11 cellular contexts compared by ENCODE assay signal in genomic region chr2:196413821-196414274, GRCh38.
DNase-seq lines count a peak whose midpoint lies in the region; ATAC-seq and FAIRE-seq lines count a peak whose summit lies in the region.
"Had no signal": no experiment of that assay in that cellular context is flagged by ENCODE, and none has a peak within 500 bp of the region (broad histone marks: within the 10 kb centered on the region; RNA-seq: fewer than 3 reads in every experiment).

No MANE protein-coding gene starts in this region.

- no peaks in the 10 kb centered on the region for H3K36me3 ChIP-seq in effector memory CD4-positive, alpha-beta T cell (ENCODE audit: control insufficient read depth, insufficient read depth, low read length)
- H3K36me3 ChIP-seq: adrenal gland had no signal

- no peak for FAIRE-seq in HTR-8/SVneo (lab: Jason Lieb, UNC)
- FAIRE-seq: G401.6 had no signal

- H3K27ac ChIP-seq in effector memory CD4-positive, alpha-beta T cell (ENCODE audit: insufficient read depth, low read length, poor library complexity, severe bottlenecking): no peak overlapping the region
- H3K27ac ChIP-seq: adrenal gland had no signal

- H3K9me3 ChIP-seq in effector memory CD4-positive, alpha-beta T cell (ENCODE audit: control insufficient read depth, low read length): no peaks in the 10 kb centered on the region
- H3K9me3 ChIP-seq: adrenal gland had no signal

- ATAC-seq in GM18498 (IDR thresholded peaks at IDR 0.05; ENCODE audit: unreplicated experiment) (peak; percentile 87), GM21717 (IDR thresholded peaks at IDR 0.05; ENCODE audit: unreplicated experiment) (peak; percentile 83)

- H3K4me1 ChIP-seq in effector memory CD4-positive, alpha-beta T cell (ENCODE audit: control insufficient read depth, insufficient read depth, low read length, poor library complexity, severe bottlenecking): no peaks in the 10 kb centered on the region
- H3K4me1 ChIP-seq: adrenal gland had no signal

- H3K4me3 ChIP-seq in effector memory CD4-positive, alpha-beta T cell (ENCODE audit: insufficient read depth, low read depth, low read length, poor library complexity, severe bottlenecking): no peak overlapping the region
- H3K4me3 ChIP-seq: adrenal gland had no signal

- DNase-seq in LHCN-M2 (ENCODE audit: low read depth): peak; percentile 71
- DNase-seq in left kidney (ENCODE audit: low read depth, low spot score): peak; percentile 65
- DNase-seq in HTR-8/SVneo (ENCODE audit: insufficient read length, low spot score): no peak
- no peak for DNase-seq in activated CD4-positive, CD25-positive, alpha-beta regulatory T cell treated with anti-CD3 and anti-CD28 coated beads, Interleukin-2, amount 50 U/mL, for 72 hours
- no peak for DNase-seq in effector memory CD4-positive, alpha-beta T cell
- DNase-seq in SKM-1 treated with dmso at 0.1 percent for 144 hours (lab: John Stamatoyannopoulos, UW; ENCODE audit: unreplicated experiment): no peak
- DNase-seq: NCI-H69 had no signal

- H3K27me3 ChIP-seq in effector memory CD4-positive, alpha-beta T cell (replicated peaks; ENCODE audit: control insufficient read depth, insufficient read depth, low read length, poor library complexity, severe bottlenecking): no peaks in the 10 kb centered on the region
- H3K27me3 ChIP-seq: adrenal gland had no signal

Comparison
In these comparisons a context has a peak if more than half of its experiments do, and no peak if none do; other contexts are left out.
1. DNase-seq: peak in LHCN-M2 (single experiment) and left kidney (single experiment); none in HTR-8/SVneo (single experiment), activated CD4-positive, CD25-positive, alpha-beta regulatory T cell treated with anti-CD3 and anti-CD28 coated beads, Interleukin-2, amount 50 U/mL, for 72 hours (single experiment), effector memory CD4-positive, alpha-beta T cell (0 of 3) and SKM-1 treated with dmso at 0.1 percent for 144 hours (single experiment).